7 cellular contexts compared by ENCODE assay signal in the genomic region with DNA sequence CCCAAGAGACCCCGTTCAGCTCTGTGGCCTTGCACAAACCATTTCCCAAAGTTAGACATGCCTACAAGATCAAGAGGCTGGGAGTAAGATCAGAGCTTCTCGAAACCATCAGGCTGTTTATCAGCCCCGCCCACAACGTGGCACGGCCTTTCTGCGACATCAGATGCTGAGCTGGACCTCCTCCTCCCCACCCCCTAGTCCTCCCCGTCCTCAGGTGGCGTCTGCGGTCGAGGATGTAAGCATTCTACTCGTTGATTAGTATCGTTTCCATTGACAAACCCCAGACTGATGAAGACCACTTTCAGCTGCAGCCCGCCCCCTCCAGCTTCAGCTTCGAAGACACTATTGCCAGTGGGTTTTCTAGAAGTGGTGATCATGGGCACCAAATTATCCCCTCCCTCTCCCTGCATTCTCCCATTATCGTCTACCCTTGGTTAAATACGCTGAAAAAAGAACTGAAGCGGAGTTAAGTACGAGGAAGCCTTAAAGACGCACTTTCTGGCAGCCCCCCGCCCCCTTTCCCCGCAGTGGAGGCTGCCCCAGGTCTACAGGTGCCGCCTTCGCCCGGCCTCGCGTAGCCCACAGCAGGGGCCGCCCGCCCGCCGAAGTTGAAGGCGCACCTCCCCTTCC. TPM values are rescaled to one million over a fixed set of nuclear protein-coding genes. Genes with fewer than 3 reads are reported as not detected.
DNase-seq lines count a peak whose midpoint lies in the region; ATAC-seq and TF ChIP-seq lines count a peak whose summit lies in the region.

No MANE protein-coding gene starts in this region.

- H3K36me3 ChIP-seq in GM06990 (ENCODE audit: control insufficient read depth, insufficient read depth, low read length) (no peaks in the 10 kb centered on the region), SU-DHL-6 (ENCODE audit: low read length) (no peaks in the 10 kb centered on the region), aorta (ENCODE audit: control insufficient read depth in 1 of 2, insufficient read depth in 2 of 2, low read length in 1 of 2) (no peaks in the 10 kb centered on the region)

- no peaks in the 10 kb centered on the region for H4K20me1 ChIP-seq in SU-DHL-6 (ENCODE audit: low read depth, low read length)

- DNase-seq in GM06990 (ENCODE audit: extremely low read depth, insufficient read length): peak; percentile 32
- peak; percentile 72 for DNase-seq in epithelial cell of esophagus (ENCODE audit: low read depth)
- DNase-seq in mucosa of gallbladder (ENCODE audit: low spot score): peak; percentile 40
- peak; percentile 71 to 86 for DNase-seq in aorta

- intact Hi-C loops in aorta (cut with DNase I): loop anchor here (5.0 kb wide), 2 partner anchors 52 to 332 kb away; a partner anchor contains a TSS

- H3K4me1 ChIP-seq in aorta (ENCODE audit: control insufficient read depth in 1 of 2, insufficient read depth in 2 of 2, low read length in 2 of 2): no peaks in the 10 kb centered on the region

- H3K27ac ChIP-seq in SU-DHL-6 (ENCODE audit: low read depth, low read length) (no peak overlapping the region), aorta (ENCODE audit: low read depth in 1 of 2, low read length in 2 of 2) (peak overlapping the region; percentile 3 to 82)

- no peaks in the 10 kb centered on the region for H3K79me2 ChIP-seq in SU-DHL-6 (ENCODE audit: insufficient read depth, low read length)

- no peaks in the 10 kb centered on the region for H3K9me2 ChIP-seq in SU-DHL-6 (replicated peaks; ENCODE audit: insufficient read depth, low read length)

- ATAC-seq in HG02870 (IDR thresholded peaks at IDR 0.05; ENCODE audit: unreplicated experiment) (peak; percentile 36), aorta (ENCODE audit: low FRiP score) (peak; percentile 60), HG02852 (IDR thresholded peaks at IDR 0.05; ENCODE audit: unreplicated experiment) (no peak)

- H3F3A ChIP-seq in SU-DHL-6 (ENCODE audit: insufficient read depth): no peaks in the 10 kb centered on the region

- H3K4me2 ChIP-seq in SU-DHL-6 (ENCODE audit: low read depth, low read length, poor library complexity, severe bottlenecking): peak overlapping the region; percentile 26

- 2 to 3% methylated on average over 31 of the region's 31 CpGs for WGBS in aorta, 2 donors

- H3K9ac ChIP-seq in SU-DHL-6 (ENCODE audit: low read length): no peak overlapping the region

- H3K9me3 ChIP-seq in SU-DHL-6 (ENCODE audit: insufficient read depth, low read length) (no peaks in the 10 kb centered on the region), aorta (ENCODE audit: control insufficient read depth, low read length) (no peaks in the 10 kb centered on the region)

- H3K27me3 ChIP-seq in GM06990 (replicated peaks; ENCODE audit: control insufficient read depth, insufficient read depth, low read length) (peaks cover 2% of the 10 kb centered on the region), SU-DHL-6 (ENCODE audit: low read length) (no peaks in the 10 kb centered on the region), aorta (ENCODE audit: control insufficient read depth in 1 of 2, insufficient read depth in 2 of 2, low read length in 1 of 2) (no peaks in the 10 kb centered on the region)

- H3K4me3 ChIP-seq in GM06990 (replicated peaks; ENCODE audit: low read depth, low read length) (peak overlapping the region; percentile 63), SU-DHL-6 (ENCODE audit: insufficient read depth, low read length, poor library complexity, severe bottlenecking) (no peak overlapping the region), epithelial cell of esophagus (ENCODE audit: low read length) (peak overlapping the region; percentile 69), aorta (ENCODE audit: low read length in 2 of 2) (peak overlapping the region; percentile 70 to 92)

- H2AFZ ChIP-seq in SU-DHL-6 (ENCODE audit: low read depth, low read length, severe bottlenecking): peak overlapping the region; percentile 14

- TF ChIP-seq CTCF in GM06990 (IDR thresholded peaks at IDR 0.05; ENCODE audit: insufficient read depth, low read length, poor library complexity, severe bottlenecking) (no peak), SU-DHL-6 (IDR thresholded peaks at IDR 0.05; ENCODE audit: insufficient read depth, low read length, poor library complexity, severe bottlenecking) (no peak), epithelial cell of esophagus (IDR thresholded peaks at IDR 0.05; ENCODE audit: insufficient read depth, low read depth, low read length, missing control alignments) (no peak)

RNA-seq across cellular contexts. Expression of a gene that starts 1.1 kb away (rescaled TPM):
- total RNA-seq in mucosa of gallbladder (28.8 TPM), aorta (10 to 100 TPM; 52.5 to 71.1 TPM)
- 10 to 100 TPM; 59.9 to 71.7 TPM for polyA plus RNA-seq in aorta

RNA-seq across cellular contexts. Expression of a gene that starts 53.6 kb away (rescaled TPM):
- total RNA-seq in mucosa of gallbladder: 16.7 TPM
- total RNA-seq in aorta: 10 to 100 TPM; 26.8 to 40.5 TPM
- polyA plus RNA-seq in aorta: 10 to 100 TPM in 1 of 2 donors, 1 to 10 TPM in 1; 7.4 to 30.6 TPM
